In genomic region chr19:54462072-54462712, GRCh38 we compare ENCODE assay signal across 1 cellular context.
TF ChIP-seq lines count a peak whose summit lies in the region.

No MANE protein-coding gene starts in this region.

TF ChIP-seq in liver, 16 proteins besides CTCF, POLR2A, EP300 and RAD21 (continued from another document):
- TF ChIP-seq, protein P1, sequence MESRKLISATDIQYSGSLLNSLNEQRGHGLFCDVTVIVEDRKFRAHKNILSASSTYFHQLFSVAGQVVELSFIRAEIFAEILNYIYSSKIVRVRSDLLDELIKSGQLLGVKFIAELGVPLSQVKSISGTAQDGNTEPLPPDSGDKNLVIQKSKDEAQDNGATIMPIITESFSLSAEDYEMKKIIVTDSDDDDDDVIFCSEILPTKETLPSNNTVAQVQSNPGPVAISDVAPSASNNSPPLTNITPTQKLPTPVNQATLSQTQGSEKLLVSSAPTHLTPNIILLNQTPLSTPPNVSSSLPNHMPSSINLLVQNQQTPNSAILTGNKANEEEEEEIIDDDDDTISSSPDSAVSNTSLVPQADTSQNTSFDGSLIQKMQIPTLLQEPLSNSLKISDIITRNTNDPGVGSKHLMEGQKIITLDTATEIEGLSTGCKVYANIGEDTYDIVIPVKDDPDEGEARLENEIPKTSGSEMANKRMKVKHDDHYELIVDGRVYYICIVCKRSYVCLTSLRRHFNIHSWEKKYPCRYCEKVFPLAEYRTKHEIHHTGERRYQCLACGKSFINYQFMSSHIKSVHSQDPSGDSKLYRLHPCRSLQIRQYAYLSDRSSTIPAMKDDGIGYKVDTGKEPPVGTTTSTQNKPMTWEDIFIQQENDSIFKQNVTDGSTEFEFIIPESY (IDR thresholded peaks at IDR 0.05) = no peak
